ENCODE assay signal across 8 cellular contexts in genomic region chr2:178109813-178110212, GRCh38. TPM values are rescaled to one million over a fixed set of nuclear protein-coding genes. Genes with fewer than 3 reads are reported as not detected.
A peak's percentile ranks its signal among the peaks of the same experiment; 100 is the strongest.
DNase-seq lines count a peak whose midpoint lies in the region; ATAC-seq and TF ChIP-seq lines count a peak whose summit lies in the region.

No MANE protein-coding gene starts in this region.

- H3K36me3 ChIP-seq in SU-DHL-6 (ENCODE audit: low read length) = no peaks in the 10 kb centered on the region

- peak; percentile 51 for TF ChIP-seq CTCF in SU-DHL-6 (IDR thresholded peaks at IDR 0.05; ENCODE audit: insufficient read depth, low read length, poor library complexity, severe bottlenecking)

- no peak overlapping the region for H3K4me3 ChIP-seq in SU-DHL-6 (ENCODE audit: insufficient read depth, low read length, poor library complexity, severe bottlenecking)

- peaks cover 0 to 1% of the 10 kb centered on the region in 2 donors for H3K9me3 Mint-ChIP-seq in activated T-cell treated with anti-CD3 and anti-CD28 coated beads, Interleukin-2, amount 50 U/mL, for 72 hours
- no peaks in the 10 kb centered on the region for H3K9me3 Mint-ChIP-seq in activated T-cell treated with anti-CD3 and anti-CD28 coated beads, Interleukin-2, amount 50 U/mL, for 24 hours

- H3K4me3 Mint-ChIP-seq in activated T-cell treated with anti-CD3 and anti-CD28 coated beads, Interleukin-2, amount 50 U/mL, for 72 hours = no peak overlapping the region
- H3K4me3 Mint-ChIP-seq in activated T-cell treated with anti-CD3 and anti-CD28 coated beads, Interleukin-2, amount 50 U/mL, for 24 hours = no peak overlapping the region

- H3K27ac ChIP-seq in SU-DHL-6 (ENCODE audit: low read depth, low read length) = no peak overlapping the region

- no peak overlapping the region for H3K9ac ChIP-seq in SU-DHL-6 (ENCODE audit: low read length)

- H3K9me2 ChIP-seq in SU-DHL-6 (replicated peaks; ENCODE audit: insufficient read depth, low read length) = no peaks in the 10 kb centered on the region

- H3K27ac Mint-ChIP-seq in activated T-cell treated with anti-CD3 and anti-CD28 coated beads, Interleukin-2, amount 50 U/mL, for 72 hours = peak overlapping the region; percentile 60
- H3K27ac Mint-ChIP-seq in activated T-cell treated with anti-CD3 and anti-CD28 coated beads, Interleukin-2, amount 50 U/mL, for 24 hours = no peak overlapping the region

- peaks cover 1 to 3% of the 10 kb centered on the region in 2 donors for H3K36me3 Mint-ChIP-seq in activated T-cell treated with anti-CD3 and anti-CD28 coated beads, Interleukin-2, amount 50 U/mL, for 72 hours (ENCODE audit: insufficient read depth in 2 of 2)
- peaks cover 14% of the 10 kb centered on the region for H3K36me3 Mint-ChIP-seq in activated T-cell treated with anti-CD3 and anti-CD28 coated beads, Interleukin-2, amount 50 U/mL, for 24 hours (ENCODE audit: low read depth)

- DNase-seq in activated T-cell treated with anti-CD3 and anti-CD28 coated beads, Interleukin-2, amount 50 U/mL, for 72 hours = no peak
- no peak for DNase-seq in activated T-cell treated with anti-CD3 and anti-CD28 coated beads, Interleukin-2, amount 50 U/mL, for 24 hours
- DNase-seq in NCI-H1105 (lab: John Stamatoyannopoulos, UW) (peak; percentile 27), globus pallidus (ENCODE audit: low spot score) (peak; percentile 46), superior temporal gyrus (ENCODE audit: extremely low spot score) (peak; percentile 87), activated gamma-delta T cell treated with Interleukin-2 at 50 U/mL for 16 hours (no peak)

- no peak for ATAC-seq in activated T-cell treated with anti-CD3 and anti-CD28 coated beads, Interleukin-2, amount 50 U/mL, for 72 hours (replicated peaks in 1 of 2)
- no peak for ATAC-seq in GM18858 (IDR thresholded peaks at IDR 0.05; ENCODE audit: unreplicated experiment)

- no peaks in the 10 kb centered on the region for H3K27me3 Mint-ChIP-seq in activated T-cell treated with anti-CD3 and anti-CD28 coated beads, Interleukin-2, amount 50 U/mL, for 72 hours (ENCODE audit: low read depth)
- no peaks in the 10 kb centered on the region for H3K27me3 Mint-ChIP-seq in activated T-cell treated with anti-CD3 and anti-CD28 coated beads, Interleukin-2, amount 50 U/mL, for 24 hours

- peaks cover 19% of the 10 kb centered on the region for H3K4me1 Mint-ChIP-seq in activated T-cell treated with anti-CD3 and anti-CD28 coated beads, Interleukin-2, amount 50 U/mL, for 72 hours (ENCODE audit: low read depth)
- peaks cover 28% of the 10 kb centered on the region for H3K4me1 Mint-ChIP-seq in activated T-cell treated with anti-CD3 and anti-CD28 coated beads, Interleukin-2, amount 50 U/mL, for 24 hours (ENCODE audit: low read depth)

- no peaks in the 10 kb centered on the region for H3K9me3 ChIP-seq in SU-DHL-6 (ENCODE audit: insufficient read depth, low read length)

- H3F3A ChIP-seq in SU-DHL-6 (ENCODE audit: insufficient read depth) = no peaks in the 10 kb centered on the region

- no peak overlapping the region for H3K4me2 ChIP-seq in SU-DHL-6 (ENCODE audit: low read depth, low read length, poor library complexity, severe bottlenecking)

- peak overlapping the region; percentile 64 for H2AFZ ChIP-seq in SU-DHL-6 (ENCODE audit: low read depth, low read length, severe bottlenecking)

- no peaks in the 10 kb centered on the region for H3K79me2 ChIP-seq in SU-DHL-6 (ENCODE audit: insufficient read depth, low read length)

- H3K27me3 ChIP-seq in SU-DHL-6 (ENCODE audit: low read length) = no peaks in the 10 kb centered on the region

- H4K20me1 ChIP-seq in SU-DHL-6 (ENCODE audit: low read depth, low read length) = no peaks in the 10 kb centered on the region

RNA-seq across cellular contexts. Expression of gene RBM45, which starts 2.4 kb away (rescaled TPM):
- total RNA-seq in activated T-cell treated with anti-CD3 and anti-CD28 coated beads, Interleukin-2, amount 50 U/mL, for 72 hours = 10 to 100 TPM; 10.5 to 10.8 TPM

RNA-seq across cellular contexts. Expression of gene PDE11A, which starts 37.2 kb away (rescaled TPM):
- total RNA-seq in activated T-cell treated with anti-CD3 and anti-CD28 coated beads, Interleukin-2, amount 50 U/mL, for 72 hours = not detected

Comparison
In these comparisons a context has a peak if more than half of its experiments do, and no peak if none do; other contexts are left out.
1. DNase-seq: peak in NCI-H1105 (single experiment), globus pallidus (single experiment) and superior temporal gyrus (single experiment); none in activated T-cell treated with anti-CD3 and anti-CD28 coated beads, Interleukin-2, amount 50 U/mL, for 72 hours (0 of 2), activated T-cell treated with anti-CD3 and anti-CD28 coated beads, Interleukin-2, amount 50 U/mL, for 24 hours (single experiment) and activated gamma-delta T cell treated with Interleukin-2 at 50 U/mL for 16 hours (single experiment).